25 cellular contexts compared by ENCODE assay signal in genomic region chr20:16405254-16405653, GRCh38.
"Had no signal": no experiment of that assay in that cellular context is flagged by ENCODE, and none has a peak within 500 bp of the region (broad histone marks: within the 10 kb centered on the region; RNA-seq: fewer than 3 reads in every experiment).

No MANE protein-coding gene starts in this region.

- ATAC-seq: left colon; left lung; lower lobe of right lung; naive thymus-derived CD4-positive, alpha-beta T cell; natural killer cell treated with Interleukin-12 subunit alpha and Interleukin-12 subunit beta and Interleukin-15 and Interleukin-18, amount 100 ng/mL, for 72 hours; sciatic nerve had no signal

- H3K4me3 Mint-ChIP-seq: mesothelial cell of epicardium; naive thymus-derived CD4-positive, alpha-beta T cell; natural killer cell treated with Interleukin-12 subunit alpha and Interleukin-12 subunit beta and Interleukin-15 and Interleukin-18, amount 100 ng/mL, for 72 hours; stimulated activated naive CD8-positive, alpha-beta T cell treated with anti-CD3 and anti-CD28 coated beads, Interleukin-15, Interleukin-2, amounts not matched to agents 100 ng/mL and 50 ng/mL, for 24 hours had no signal

- H3K27ac Mint-ChIP-seq: naive thymus-derived CD4-positive, alpha-beta T cell; natural killer cell treated with Interleukin-12 subunit alpha and Interleukin-12 subunit beta and Interleukin-15 and Interleukin-18, amount 100 ng/mL, for 72 hours; progenitor cell of endocrine pancreas; stimulated activated naive CD8-positive, alpha-beta T cell treated with anti-CD3 and anti-CD28 coated beads, Interleukin-15, Interleukin-2, amounts not matched to agents 100 ng/mL and 50 ng/mL, for 24 hours had no signal

- H3K9me3 ChIP-seq: left lung, lower lobe of right lung, ovary, suprapubic skin, tibial nerve, upper lobe of left lung, vagina had no signal

- H3K4me3 ChIP-seq: left lung, lower lobe of right lung, ovary, skin epidermis, suprapubic skin, tibial nerve, upper lobe of left lung, vagina had no signal

- H3K27me3 Mint-ChIP-seq: naive thymus-derived CD4-positive, alpha-beta T cell; natural killer cell treated with Interleukin-12 subunit alpha and Interleukin-12 subunit beta and Interleukin-15 and Interleukin-18, amount 100 ng/mL, for 72 hours; progenitor cell of endocrine pancreas; stimulated activated naive CD8-positive, alpha-beta T cell treated with anti-CD3 and anti-CD28 coated beads, Interleukin-15, Interleukin-2, amounts not matched to agents 100 ng/mL and 50 ng/mL, for 24 hours had no signal

- H3K4me1 ChIP-seq: left lung, lower lobe of right lung, suprapubic skin, upper lobe of left lung, vagina had no signal

- H3K27ac ChIP-seq: left lung, lower lobe of right lung, ovary, skin epidermis, suprapubic skin, tibial nerve, upper lobe of left lung, vagina had no signal

- H3K36me3 ChIP-seq: ovary had no signal

- H3K9me3 Mint-ChIP-seq: naive thymus-derived CD4-positive, alpha-beta T cell; natural killer cell treated with Interleukin-12 subunit alpha and Interleukin-12 subunit beta and Interleukin-15 and Interleukin-18, amount 100 ng/mL, for 72 hours; stimulated activated naive CD8-positive, alpha-beta T cell treated with anti-CD3 and anti-CD28 coated beads, Interleukin-15, Interleukin-2, amounts not matched to agents 100 ng/mL and 50 ng/mL, for 24 hours had no signal

- DNase-seq: hippocampal formation; kidney; left colon; left lung; lower lobe of right lung; mammary epithelial cell; mesendoderm; naive thymus-derived CD4-positive, alpha-beta T cell; ovary; right cardiac atrium; stimulated activated CD4-positive, alpha-beta T cell treated with anti-CD3 and anti-CD28 coated beads, Interleukin-12 subunit alpha, Interleukin-12 subunit beta, amount 100 ng/mL, for 4 hours; stimulated activated CD4-positive, alpha-beta T cell treated with anti-CD3 and anti-CD28 coated beads, Interleukin-15, amount 100 ng/mL, for 24 hours; stimulated activated CD4-positive, alpha-beta T cell treated with anti-CD3 and anti-CD28 coated beads, Interleukin-2, amount 100 ng/mL, for 24 hours; stimulated activated CD4-positive, alpha-beta T cell treated with anti-CD3 and anti-CD28 coated beads, Interleukin-4, amount 100 ng/mL, for 1 hour; stimulated activated naive CD4-positive, alpha-beta T cell; upper lobe of left lung had no signal

- H3K27me3 ChIP-seq: left lung, ovary, suprapubic skin, tibial nerve, upper lobe of left lung, vagina had no signal

- H3K4me1 Mint-ChIP-seq: naive thymus-derived CD4-positive, alpha-beta T cell had no signal
